In genomic region chr19:47107953-47108746, GRCh38 we compare ENCODE assay signal across 8 cellular contexts. TPM values are rescaled to one million over a fixed set of nuclear protein-coding genes. Genes with fewer than 3 reads are reported as not detected.
DNase-seq lines count a peak whose midpoint lies in the region; ATAC-seq, FAIRE-seq and TF ChIP-seq lines count a peak whose summit lies in the region.

No MANE protein-coding gene starts in this region.

- WGBS in heart right ventricle, 2 donors: 60 to 80% methylated on average over 9 of the region's 9 CpGs
- 84 to 88% methylated on average over 9 of the region's 9 CpGs for WGBS in lung, 2 donors
- WGBS in urinary bladder: 70% methylated on average over 9 of the region's 9 CpGs

- peaks cover 58% of the 10 kb centered on the region for H3K36me3 Mint-ChIP-seq in activated naive CD8-positive, alpha-beta T cell treated with anti-CD3 and anti-CD28 coated beads, Interleukin-2, amount 50 U/mL, for 24 hours (ENCODE audit: low read depth)

- TF ChIP-seq CTCF in heart right ventricle (IDR thresholded peaks at IDR 0.05): no peak
- no peak for TF ChIP-seq CTCF in lung (IDR thresholded peaks at IDR 0.05; ENCODE audit: control extremely low read depth, extremely low read depth)

- peaks cover 57% of the 10 kb centered on the region for H3K4me1 Mint-ChIP-seq in activated naive CD8-positive, alpha-beta T cell treated with anti-CD3 and anti-CD28 coated beads, Interleukin-2, amount 50 U/mL, for 24 hours

- DNase-seq in heart right ventricle (no peak), left cardiac atrium (no peak), lung (ENCODE audit: low spot score) (no peak), H54 (ENCODE audit: insufficient read length, low spot score) (no peak), COR-L47 (lab: John Stamatoyannopoulos, UW) (no peak)
- DNase-seq in activated naive CD8-positive, alpha-beta T cell treated with anti-CD3 and anti-CD28 coated beads, Interleukin-2, amount 50 U/mL, for 24 hours: no peak

- no peaks in the 10 kb centered on the region for H3K9me3 Mint-ChIP-seq in activated naive CD8-positive, alpha-beta T cell treated with anti-CD3 and anti-CD28 coated beads, Interleukin-2, amount 50 U/mL, for 24 hours

- ATAC-seq in heart right ventricle (no peak), left cardiac atrium (no peak), lung (ENCODE audit: insufficient read depth, low FRiP score) (no peak), GM21526 (IDR thresholded peaks at IDR 0.05; ENCODE audit: low FRiP score, unreplicated experiment) (no peak)
- no peak for ATAC-seq in activated naive CD8-positive, alpha-beta T cell treated with anti-CD3 and anti-CD28 coated beads, Interleukin-2, amount 50 U/mL, for 24 hours

- H3K9me3 ChIP-seq in heart right ventricle (no peaks in the 10 kb centered on the region), lung (ENCODE audit: control insufficient read depth in 2 of 2, insufficient read depth in 1 of 2, low read length in 1 of 2) (no peaks in the 10 kb centered on the region)

- H3K27me3 ChIP-seq in heart right ventricle (no peaks in the 10 kb centered on the region), lung (ENCODE audit: control insufficient read depth, insufficient read depth) (no peaks in the 10 kb centered on the region)

- peak overlapping the region; percentile 39 to 100 (median 100) for H3K27ac ChIP-seq in heart right ventricle
- peak overlapping the region; percentile 79 to 80 for H3K27ac ChIP-seq in lung (ENCODE audit: low read depth in 1 of 2, low read length in 1 of 2)
- H3K27ac ChIP-seq in urinary bladder (ENCODE audit: low read depth): peak overlapping the region; percentile 68

- H3K36me3 ChIP-seq in heart right ventricle (peaks cover 0 to 33% (median 0%) of the 10 kb centered on the region in 9 donors), lung (ENCODE audit: control insufficient read depth in 2 of 2, insufficient read depth in 2 of 2, low read length in 2 of 2) (no peaks in the 10 kb centered on the region), urinary bladder (ENCODE audit: insufficient read depth) (no peaks in the 10 kb centered on the region)

- H3K27me3 Mint-ChIP-seq in activated naive CD8-positive, alpha-beta T cell treated with anti-CD3 and anti-CD28 coated beads, Interleukin-2, amount 50 U/mL, for 24 hours: peaks cover 2% of the 10 kb centered on the region

- no peak for TF ChIP-seq POLR2A in H54 (IDR thresholded peaks at IDR 0.05; ENCODE audit: low read depth, low read length)

- H3K27ac Mint-ChIP-seq in activated naive CD8-positive, alpha-beta T cell treated with anti-CD3 and anti-CD28 coated beads, Interleukin-2, amount 50 U/mL, for 24 hours: peak overlapping the region; percentile 98

- FAIRE-seq in H54 (lab: Jason Lieb, UNC): no peak

- intact Hi-C loops in heart right ventricle (cut with DNase I) (loop anchor here in 1 of 10 donors (10.0 kb wide), 1 partner anchor 253 kb away; the partner anchor contains the start of gene AP2S1), left cardiac atrium (cut with DNase I) (no loop called here)

- H3K4me1 ChIP-seq in heart right ventricle: peaks cover 6 to 78% (median 59%) of the 10 kb centered on the region in 9 donors
- H3K4me1 ChIP-seq in lung (ENCODE audit: control insufficient read depth in 2 of 2, insufficient read depth in 2 of 2, low read length in 2 of 2): peaks cover 3 to 19% of the 10 kb centered on the region in 2 donors
- no peaks in the 10 kb centered on the region for H3K4me1 ChIP-seq in urinary bladder (ENCODE audit: insufficient read depth)

- peak overlapping the region in 1 of 10 donors; percentile 1 for H3K4me3 ChIP-seq in heart right ventricle
- no peak overlapping the region for H3K4me3 ChIP-seq in lung
- no peak overlapping the region for H3K4me3 ChIP-seq in urinary bladder (ENCODE audit: low read depth, low read length)

- H3K4me3 Mint-ChIP-seq in activated naive CD8-positive, alpha-beta T cell treated with anti-CD3 and anti-CD28 coated beads, Interleukin-2, amount 50 U/mL, for 24 hours: peak overlapping the region; percentile 93

RNA-seq across cellular contexts. Expression of gene ZC3H4, which starts 5.4 kb away (rescaled TPM):
- total RNA-seq in heart right ventricle (10 to 100 TPM; 19.5 to 32.8 (median 26.1) TPM), left cardiac atrium (10 to 100 TPM; 24.2 to 26.3 TPM), lung (10 to 100 TPM; 19.4 to 51.6 TPM), urinary bladder (10.7 TPM)
- polyA plus RNA-seq in heart right ventricle (10 to 100 TPM in 1 of 2 donors, 1 to 10 TPM in 1; 4.5 to 13.8 TPM), lung (10 to 100 TPM; 12.2 to 13.1 TPM), urinary bladder (15.2 TPM)

RNA-seq across cellular contexts. Expression of gene SAE1, which starts 22.5 kb away (rescaled TPM):
- total RNA-seq in heart right ventricle: 10 to 100 TPM; 32.5 to 53.3 (median 45.5) TPM
- polyA plus RNA-seq in heart right ventricle: 10 to 100 TPM; 11.9 to 60.2 TPM
- total RNA-seq in left cardiac atrium: 10 to 100 TPM; 50.1 to 54.7 TPM
- total RNA-seq in lung: 10 to 100 TPM; 55.9 TPM
- polyA plus RNA-seq in lung: 10 to 100 TPM; 28.6 to 58.1 TPM
- total RNA-seq in urinary bladder: 81.4 TPM
- polyA plus RNA-seq in urinary bladder: 115 TPM

RNA-seq across cellular contexts. Expression of gene TMEM160, which starts 59.7 kb away (rescaled TPM):
- total RNA-seq in heart right ventricle: 10 to 100 TPM; 17.9 to 34.1 (median 23.7) TPM
- 10 to 100 TPM; 15.4 to 83.8 TPM for polyA plus RNA-seq in heart right ventricle
- total RNA-seq in left cardiac atrium: 10 to 100 TPM; 30.6 to 35.8 TPM
- total RNA-seq in lung: 10 to 100 TPM; 12.4 to 42.4 TPM
- 10 to 100 TPM; 10.1 to 54.4 TPM for polyA plus RNA-seq in lung
- total RNA-seq in urinary bladder: 7.5 TPM
- 72.3 TPM for polyA plus RNA-seq in urinary bladder
